In genomic region chr1:225412301-225412700, GRCh38 we compare ENCODE assay signal across 20 cellular contexts.
"Had no signal": no experiment of that assay in that cellular context is flagged by ENCODE, and none has a peak within 500 bp of the region (broad histone marks: within the 10 kb centered on the region; RNA-seq: fewer than 3 reads in every experiment).

No MANE protein-coding gene starts in this region.

- H3K27me3 ChIP-seq: dorsolateral prefrontal cortex, heart left ventricle, left lung, neutrophil, tibial artery, upper lobe of left lung had no signal

- DNase-seq: central memory CD4-positive, alpha-beta T cell; dorsolateral prefrontal cortex; effector CD8-positive, alpha-beta T cell; foreskin melanocyte; heart left ventricle; hypothalamus; left lung; lower lobe of right lung; naive B cell; nephron progenitor cell; right cardiac atrium; stimulated activated CD4-positive, alpha-beta T cell treated with anti-CD3 and anti-CD28 coated beads, Interleukin-2, amount 100 ng/mL, for 48 hours; stimulated activated naive CD8-positive, alpha-beta T cell treated with anti-CD3 and anti-CD28 coated beads, Interleukin-15, Interleukin-2, amounts not matched to agents 100 U/mL and 50 U/mL, for 24 hours; tibial artery; upper lobe of left lung had no signal

- H3K4me2 ChIP-seq: smooth muscle cell had no signal

- H3K27ac ChIP-seq: coronary artery, dorsolateral prefrontal cortex, heart left ventricle, left lung, lower lobe of right lung, tibial artery, upper lobe of left lung had no signal

- H3K4me1 ChIP-seq: heart left ventricle, lower lobe of right lung, tibial artery had no signal

- ATAC-seq: heart left ventricle; stimulated activated effector memory CD8-positive, alpha-beta T cell treated with anti-CD3 and anti-CD28 coated beads, Interleukin-12 subunit alpha, Interleukin-12 subunit beta, amount 100 ng/mL, for 72 hours; stimulated activated naive CD8-positive, alpha-beta T cell treated with anti-CD3 and anti-CD28 coated beads, Interleukin-15, Interleukin-2, amounts not matched to agents 100 U/mL and 50 U/mL, for 24 hours had no signal

- FAIRE-seq: islet of Langerhans had no signal

- H3K4me3 ChIP-seq: coronary artery, dorsolateral prefrontal cortex, heart left ventricle, left lung, lower lobe of right lung, smooth muscle cell, tibial artery, upper lobe of left lung had no signal

- H3K9me3 ChIP-seq: heart left ventricle, left lung, lower lobe of right lung, neutrophil, tibial artery, upper lobe of left lung had no signal
